Comparison of ENCODE assay signal across 19 cellular contexts in the genomic region with DNA sequence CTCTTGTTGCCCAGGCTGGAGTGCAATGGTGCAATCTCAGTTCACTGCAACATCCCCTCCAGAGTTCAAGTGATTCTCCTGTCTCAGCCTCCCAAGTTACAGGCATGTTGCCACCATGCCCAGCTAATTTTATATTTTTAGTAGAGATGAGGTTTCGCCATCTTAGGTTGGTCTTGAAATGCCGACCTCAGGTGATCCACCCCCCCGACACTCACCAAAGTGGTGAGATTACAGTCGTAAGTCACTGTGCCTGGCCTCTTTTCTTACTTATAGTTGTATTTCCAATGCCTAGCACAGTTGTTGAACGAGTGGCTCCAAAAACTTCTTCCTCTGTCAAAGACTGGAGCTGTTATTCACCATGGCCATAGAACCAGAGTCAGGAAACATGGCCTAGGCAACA. TPM values are rescaled to one million over a fixed set of nuclear protein-coding genes. Genes with fewer than 3 reads are reported as not detected.
DNase-seq lines count a peak whose midpoint lies in the region; ATAC-seq, FAIRE-seq and TF ChIP-seq lines count a peak whose summit lies in the region.
"Had no signal": no experiment of that assay in that cellular context is flagged by ENCODE, and none has a peak within 500 bp of the region (broad histone marks: within the 10 kb centered on the region; RNA-seq: fewer than 3 reads in every experiment).

No MANE protein-coding gene starts in this region.

- H3K23ac ChIP-seq in IMR-90 (ENCODE audit: low read depth, low read length), result 0 out of 2 replicates have a peak overlapping the region, but pooled peaks have one; percentile 17

- no peak overlapping the region; the same call in 1 of the 2 replicates for H4K5ac ChIP-seq in IMR-90 (ENCODE audit: low read depth, low read length)

- H3K27ac ChIP-seq in IMR-90 (ENCODE audit: insufficient read depth, low read length) (no peak overlapping the region), astrocyte (ENCODE audit: low read depth, low read length) (peak overlapping the region; percentile 81), kidney (ENCODE audit: low read depth in 2 of 2, low read length in 2 of 2) (no peak overlapping the region)

- TF ChIP-seq POLR2A in IMR-90 (IDR thresholded peaks at IDR 0.05; ENCODE audit: low read depth, low read length), result no peak

- peaks cover 57% of the 10 kb centered on the region for H4K20me1 ChIP-seq in IMR-90 (ENCODE audit: insufficient read depth, low read length)
- peaks cover 56% of the 10 kb centered on the region for H4K20me1 ChIP-seq in astrocyte (ENCODE audit: insufficient read depth, low read length)

- CTCF ChIA-PET in IMR-90 (lab: Yijun Ruan, JAX), result no interaction called here

- H3K4ac ChIP-seq in IMR-90 (ENCODE audit: low read depth, low read length), result peak overlapping the region; percentile 56; the same call in 1 of the 2 replicates

- H4K91ac ChIP-seq in IMR-90 (ENCODE audit: insufficient read depth, low read depth, low read length), result peak overlapping the region; percentile 57; the same call in 1 of the 2 replicates

- H3K27me3 ChIP-seq in IMR-90 (ENCODE audit: control insufficient read depth, insufficient read depth, low read length), result no peaks in the 10 kb centered on the region
- no peaks in the 10 kb centered on the region for H3K27me3 ChIP-seq in astrocyte (ENCODE audit: insufficient read depth, low read length)

- no peak for TF ChIP-seq RAD21 in IMR-90 (IDR thresholded peaks at IDR 0.05; ENCODE audit: low read length)

- H3K79me1 ChIP-seq in IMR-90 (ENCODE audit: low read depth in 1 of 2, low read length in 2 of 2), result peaks cover 16 to 78% of the 10 kb centered on the region in 2 experiments

- H3K4me3 Mint-ChIP-seq in astrocyte (ENCODE audit: unreplicated experiment), result no peak overlapping the region
- no peak overlapping the region for H3K4me3 Mint-ChIP-seq in stimulated activated memory B cell treated with anti-CD40 and anti-IgM and Interleukin-4, amounts not matched to agents 10 μg/mL and 1 μg/mL and 100 μg/mL, for 72 hours

- in situ Hi-C loops in IMR-90 (cut with MboI; ENCODE audit: low sequenced_read_pairs), result no loop called here

- no peaks in the 10 kb centered on the region for H3K27me3 Mint-ChIP-seq in astrocyte (ENCODE audit: low read depth, unreplicated experiment)
- H3K27me3 Mint-ChIP-seq in stimulated activated memory B cell treated with anti-CD40 and anti-IgM and Interleukin-4, amounts not matched to agents 10 μg/mL and 1 μg/mL and 100 μg/mL, for 72 hours, result no peaks in the 10 kb centered on the region
- H3K27me3 Mint-ChIP-seq: effector memory CD8-positive, alpha-beta T cell had no signal

- H3K4me3 ChIP-seq in IMR-90 (ENCODE audit: insufficient read depth, low read depth, low read length) (no peak overlapping the region), astrocyte (ENCODE audit: insufficient read depth, low read depth, low read length) (no peak overlapping the region), kidney (ENCODE audit: low read length in 2 of 2) (no peak overlapping the region)
- H3K4me3 ChIP-seq: mucosa of descending colon had no signal

- dilution Hi-C loops in IMR-90 (cut with HindIII; ENCODE audit: low sequenced_read_pairs, unreplicated experiment), result no loop called here

- peaks cover 17% of the 10 kb centered on the region for H3K9me1 ChIP-seq in IMR-90 (ENCODE audit: insufficient read depth, low read length)

- TF ChIP-seq CTCF in IMR-90 (conservative IDR thresholded peaks at IDR 0.05; ENCODE audit: low read depth, low read length), result no peak
- TF ChIP-seq CTCF in astrocyte (IDR thresholded peaks at IDR 0.05; ENCODE audit: insufficient read depth, low read depth, low read length), result no peak
- TF ChIP-seq CTCF in kidney (IDR thresholded peaks at IDR 0.05; ENCODE audit: borderline replicate concordance, extremely low read depth, insufficient read depth), result no peak

- no peak for FAIRE-seq in astrocyte (lab: Jason Lieb, UNC)
- FAIRE-seq in kidney (lab: Jason Lieb, UNC), result no peak

- H3K79me2 ChIP-seq in astrocyte (ENCODE audit: insufficient read depth, low read length), result peaks cover 93% of the 10 kb centered on the region

- 0 out of 2 replicates have a peak overlapping the region, but pooled peaks have one; percentile 16 for H3K14ac ChIP-seq in IMR-90 (replicated peaks; ENCODE audit: low read depth, low read length)

- intact Hi-C loops in IMR-90 (cut with micrococcal nuclease) (no loop called here), kidney (cut with DNase I) (no loop called here)

- no peak overlapping the region for H3K56ac ChIP-seq in IMR-90 (ENCODE audit: extremely low read depth, insufficient read depth, low read length)

- H3K36me3 ChIP-seq in IMR-90 (ENCODE audit: control insufficient read depth, insufficient read depth, low read length) (peaks cover 10% of the 10 kb centered on the region), astrocyte (ENCODE audit: insufficient read depth, low read length) (peaks cover 7% of the 10 kb centered on the region), kidney (ENCODE audit: control insufficient read depth in 1 of 2, insufficient read depth in 2 of 2, low read length in 2 of 2) (no peaks in the 10 kb centered on the region)

- H4K8ac ChIP-seq in IMR-90 (ENCODE audit: low read depth in 2 of 2, low read length in 2 of 2), result no peak overlapping the region

- H2AFZ ChIP-seq in IMR-90 (replicated peaks; ENCODE audit: low read length, poor library complexity) (no peak overlapping the region), astrocyte (ENCODE audit: low read depth, low read length) (no peak overlapping the region)

- no peak overlapping the region for H2BK20ac ChIP-seq in IMR-90 (ENCODE audit: low read depth, low read length)

- H2BK5ac ChIP-seq in IMR-90 (ENCODE audit: low read depth, low read length, poor library complexity, severe bottlenecking), result peak overlapping the region; percentile 60

- BruUV-seq in IMR-90 (replicated peaks; lab: Mats Ljungman, UMichigan), result no TSS peak

- no peak for ATAC-seq in IMR-90 (ENCODE audit: low read depth)
- ATAC-seq in stimulated activated memory B cell treated with anti-CD40 and anti-IgM and Interleukin-4, amounts not matched to agents 10 μg/mL and 1 μg/mL and 100 μg/mL, for 72 hours, result no peak
- ATAC-seq: effector memory CD8-positive, alpha-beta T cell; left cardiac atrium; mucosa of descending colon had no signal

- H3K18ac ChIP-seq in IMR-90 (ENCODE audit: low read depth, low read length), result no peak overlapping the region

- H3K4me1 ChIP-seq in IMR-90 (ENCODE audit: control insufficient read depth, insufficient read depth, low read length) (peaks cover 14% of the 10 kb centered on the region), astrocyte (ENCODE audit: insufficient read depth, low read length) (peaks cover 23% of the 10 kb centered on the region), kidney (ENCODE audit: control insufficient read depth in 1 of 2, insufficient read depth in 1 of 2, low read depth in 1 of 2, low read length in 2 of 2) (no peaks in the 10 kb centered on the region)

- no peak overlapping the region for H2AK9ac ChIP-seq in IMR-90 (replicated peaks; ENCODE audit: low read depth, low read length, poor library complexity)

- H2BK120ac ChIP-seq in IMR-90 (ENCODE audit: low read depth, low read length), result no peak overlapping the region

- H3K9me3 Mint-ChIP-seq in astrocyte (ENCODE audit: unreplicated experiment), result no peaks in the 10 kb centered on the region
- no peaks in the 10 kb centered on the region for H3K9me3 Mint-ChIP-seq in stimulated activated memory B cell treated with anti-CD40 and anti-IgM and Interleukin-4, amounts not matched to agents 10 μg/mL and 1 μg/mL and 100 μg/mL, for 72 hours
- H3K9me3 Mint-ChIP-seq: effector memory CD8-positive, alpha-beta T cell had no signal

- peak overlapping the region; percentile 12 for H3K27ac Mint-ChIP-seq in astrocyte (ENCODE audit: unreplicated experiment)
- peak overlapping the region; percentile 37 for H3K27ac Mint-ChIP-seq in stimulated activated memory B cell treated with anti-CD40 and anti-IgM and Interleukin-4, amounts not matched to agents 10 μg/mL and 1 μg/mL and 100 μg/mL, for 72 hours

- POLR2A ChIA-PET in IMR-90 (lab: Charles Lee; ENCODE audit: unreplicated experiment), result no interaction called here

- H2BK15ac ChIP-seq in IMR-90 (ENCODE audit: low read depth, low read length), result peak overlapping the region; percentile 84; the same call in 2 of the 3 replicates

- H3K9ac ChIP-seq in IMR-90 (ENCODE audit: low read depth, low read length), result no peak overlapping the region
- no peak overlapping the region for H3K9ac ChIP-seq in astrocyte (ENCODE audit: low read length)
- no peak overlapping the region for H3K9ac ChIP-seq in kidney (ENCODE audit: low read length in 2 of 2)

- DNase-seq in activated effector memory CD4-positive, alpha-beta T cell treated with anti-CD3 and anti-CD28 coated beads, Interleukin-2, amount 50 U/mL, for 16 hours, result peak; percentile 55
- DNase-seq in activated effector memory CD4-positive, alpha-beta T cell treated with Interleukin-2 at 50 U/mL for 16 hours, result no peak
- DNase-seq in IMR-90 (no peak), astrocyte (ENCODE audit: low read depth) (no peak), kidney (no peak), NCI-H345 treated with DMSO at 0.1 percent for 48 hours (lab: John Stamatoyannopoulos, UW; ENCODE audit: unreplicated experiment) (no peak), NCI-H2196 treated with DMSO at 0.1 percent for 48 hours (lab: John Stamatoyannopoulos, UW; ENCODE audit: unreplicated experiment) (no peak)
- DNase-seq: activated CD8-positive, alpha-beta memory T cell treated with anti-CD3 and anti-CD28 coated beads for 24 hours; AML-193; DMS 273 treated with DMSO at 0.1 percent for 48 hours; effector memory CD8-positive, alpha-beta T cell; hippocampal formation; KG1; left cardiac atrium; mucosa of descending colon; NCI-H1417; Right ventricle myocardium superior; substantia nigra had no signal

- H3K4me1 Mint-ChIP-seq in astrocyte (ENCODE audit: low read depth, unreplicated experiment), result peaks cover 33% of the 10 kb centered on the region
- peaks cover 61% of the 10 kb centered on the region for H3K4me1 Mint-ChIP-seq in stimulated activated memory B cell treated with anti-CD40 and anti-IgM and Interleukin-4, amounts not matched to agents 10 μg/mL and 1 μg/mL and 100 μg/mL, for 72 hours

- WGBS in IMR-90 (ENCODE audit: extremely low coverage in 2 of 2, insufficient read length in 1 of 2), 2 experiments, result no CpG with 5 or more reads among the region's 5 CpGs

- H3K4me2 ChIP-seq in IMR-90 (ENCODE audit: low read depth, low read length) (no peak overlapping the region), astrocyte (ENCODE audit: low read length) (peak overlapping the region; percentile 7)

- H3K9me3 ChIP-seq in IMR-90 (ENCODE audit: control insufficient read depth, insufficient read depth, low read length) (no peaks in the 10 kb centered on the region), astrocyte (ENCODE audit: insufficient read depth, low read depth, low read length) (no peaks in the 10 kb centered on the region), kidney (ENCODE audit: control insufficient read depth in 1 of 2, low read length in 2 of 2) (no peaks in the 10 kb centered on the region)
- H3K9me3 ChIP-seq: mucosa of descending colon had no signal

- no peak overlapping the region; the same call in 1 of the 2 replicates for H2AK5ac ChIP-seq in IMR-90 (ENCODE audit: low read depth, low read length)

- H3K36me3 Mint-ChIP-seq in astrocyte (ENCODE audit: low read depth, unreplicated experiment), result peaks cover 14% of the 10 kb centered on the region
- peaks cover 27% of the 10 kb centered on the region for H3K36me3 Mint-ChIP-seq in stimulated activated memory B cell treated with anti-CD40 and anti-IgM and Interleukin-4, amounts not matched to agents 10 μg/mL and 1 μg/mL and 100 μg/mL, for 72 hours

RNA-seq across cellular contexts. Expression of a gene that starts 6.7 kb away (rescaled TPM):
- 26.9 and 30.1 TPM in 2 replicates for total RNA-seq in IMR-90 (2012; rRNA removed)
- polyA plus RNA-seq in IMR-90 (2012; rRNA removed), result 23.0 and 24.8 TPM in 2 replicates
- 17.8 and 19.6 TPM in 2 replicates for polyA plus RNA-seq in IMR-90 (2012; cell fraction: cytosol; rRNA removed)
- 33.4 and 36.7 TPM in 2 replicates for polyA plus RNA-seq in IMR-90 (2012; cell fraction: nucleus; rRNA removed; ENCODE audit: low replicate concordance)
- 45.1 and 46.8 TPM in 2 replicates for total RNA-seq in astrocyte
- 32.1 TPM for total RNA-seq in kidney
- polyA plus RNA-seq in kidney (ENCODE audit: insufficient read depth, low read depth, low replicate concordance), result 9.4 TPM
